ENCODE assay signal across 8 cellular contexts in genomic region chr20:41693136-41693979, GRCh38.
DNase-seq lines count a peak whose midpoint lies in the region; ATAC-seq and TF ChIP-seq lines count a peak whose summit lies in the region.

No MANE protein-coding gene starts in this region.

- H3K27me3 ChIP-seq in ascending aorta (no peaks in the 10 kb centered on the region), hepatocyte (no peaks in the 10 kb centered on the region), rectal smooth muscle tissue (ENCODE audit: control insufficient read depth, insufficient read depth, low read length) (no peaks in the 10 kb centered on the region), aorta (ENCODE audit: control insufficient read depth in 1 of 2, insufficient read depth in 2 of 2, low read length in 1 of 2) (no peaks in the 10 kb centered on the region)

- no peaks in the 10 kb centered on the region for H3K9me3 ChIP-seq in ascending aorta
- H3K9me3 ChIP-seq in hepatocyte (ENCODE audit: low read depth): no peaks in the 10 kb centered on the region
- H3K9me3 ChIP-seq in aorta (ENCODE audit: control insufficient read depth, low read length): no peaks in the 10 kb centered on the region

- WGBS in hepatocyte (ENCODE audit: low lambda C conversion rate, missing lambda C conversion rate): 2% methylated on average over 33 of the region's 33 CpGs
- 0 to 1% methylated on average over 33 of the region's 33 CpGs for WGBS in aorta, 2 donors

- peak overlapping the region; percentile 91 for H2AFZ ChIP-seq in hepatocyte

- H3K27ac ChIP-seq in ascending aorta (peak overlapping the region; percentile 82 to 93), hepatocyte (peak overlapping the region; percentile 89), rectal smooth muscle tissue (ENCODE audit: low read depth, low read length) (peak overlapping the region; percentile 94), aorta (ENCODE audit: low read depth in 1 of 2, low read length in 2 of 2) (peak overlapping the region; percentile 71 to 83)

- peak overlapping the region; percentile 86 for H3K4me2 ChIP-seq in hepatocyte

- peak overlapping the region; percentile 84 for H3K4me3 Mint-ChIP-seq in T-helper 1 cell treated with Interleukin-12 subunit alpha and Interleukin-12 subunit beta and Interleukin-4 antibody, amounts not matched to agents 30 μg/mL and 1 μg/mL, for 36 hours

- peak; percentile 88 for ATAC-seq in HG02852 (IDR thresholded peaks at IDR 0.05; ENCODE audit: unreplicated experiment)
- ATAC-seq in aorta (ENCODE audit: low FRiP score): peak; percentile 95

- peaks cover 3% of the 10 kb centered on the region for H3K27me3 Mint-ChIP-seq in T-helper 1 cell treated with Interleukin-12 subunit alpha and Interleukin-12 subunit beta and Interleukin-4 antibody, amounts not matched to agents 30 μg/mL and 1 μg/mL, for 36 hours (ENCODE audit: low read depth)

- H3K36me3 Mint-ChIP-seq in T-helper 1 cell treated with Interleukin-12 subunit alpha and Interleukin-12 subunit beta and Interleukin-4 antibody, amounts not matched to agents 30 μg/mL and 1 μg/mL, for 36 hours (ENCODE audit: low read depth): peaks cover 1% of the 10 kb centered on the region

- no peaks in the 10 kb centered on the region for H3K9me2 ChIP-seq in hepatocyte (replicated peaks; ENCODE audit: insufficient read depth)

- no peaks in the 10 kb centered on the region for H3K79me2 ChIP-seq in hepatocyte

- no peaks in the 10 kb centered on the region for H4K20me1 ChIP-seq in hepatocyte (ENCODE audit: insufficient read depth, poor library complexity, severe bottlenecking)

- H3K36me3 ChIP-seq in ascending aorta (no peaks in the 10 kb centered on the region), hepatocyte (replicated peaks; ENCODE audit: insufficient read depth, low read depth) (no peaks in the 10 kb centered on the region), rectal smooth muscle tissue (ENCODE audit: control insufficient read depth, insufficient read depth, low read length) (no peaks in the 10 kb centered on the region), aorta (ENCODE audit: control insufficient read depth in 1 of 2, insufficient read depth in 2 of 2, low read length in 1 of 2) (no peaks in the 10 kb centered on the region)

- peak overlapping the region; percentile 65 to 76 for H3K4me3 ChIP-seq in ascending aorta
- peak overlapping the region; percentile 71 for H3K4me3 ChIP-seq in hepatocyte
- H3K4me3 ChIP-seq in rectal smooth muscle tissue (ENCODE audit: low read length): peak overlapping the region; percentile 69
- peak overlapping the region; percentile 79 to 89 for H3K4me3 ChIP-seq in aorta (ENCODE audit: low read length in 2 of 2)

- peak; percentile 65 for DNase-seq in GM13977 (ENCODE audit: low spot score)
- DNase-seq in NCI-H146 (lab: John Stamatoyannopoulos, UW): peak; percentile 96
- DNase-seq in ascending aorta (ENCODE audit: low spot score in 2 of 2): peak; percentile 38 to 88
- peak; percentile 90 for DNase-seq in hepatocyte (ENCODE audit: low spot score)
- DNase-seq in aorta: peak; percentile 86 to 90

- no peaks in the 10 kb centered on the region for H3K9me3 Mint-ChIP-seq in T-helper 1 cell treated with Interleukin-12 subunit alpha and Interleukin-12 subunit beta and Interleukin-4 antibody, amounts not matched to agents 30 μg/mL and 1 μg/mL, for 36 hours

- peak; percentile 29 for TF ChIP-seq CTCF in GM13977 (IDR thresholded peaks at IDR 0.05; ENCODE audit: extremely low read depth, insufficient read depth, missing control alignments)
- TF ChIP-seq CTCF in ascending aorta (IDR thresholded peaks at IDR 0.05): peak; percentile 34 to 55 (median 53)
- TF ChIP-seq CTCF in hepatocyte (IDR thresholded peaks at IDR 0.05; ENCODE audit: poor library complexity): peak; percentile 81

- H3K4me1 ChIP-seq in ascending aorta (peaks cover 0 to 5% of the 10 kb centered on the region in 2 donors), hepatocyte (ENCODE audit: insufficient read depth) (peaks cover 8% of the 10 kb centered on the region), rectal smooth muscle tissue (ENCODE audit: control insufficient read depth, insufficient read depth, low read length) (no peaks in the 10 kb centered on the region), aorta (ENCODE audit: control insufficient read depth in 1 of 2, insufficient read depth in 2 of 2, low read length in 2 of 2) (no peaks in the 10 kb centered on the region)

- in situ Hi-C loops in GM13977 (cut with MboI; ENCODE audit: low pct_unique_long_range_greater_than_20kb, low sequenced_read_pairs, unreplicated experiment): no loop called here

- peak overlapping the region; percentile 71 for H3K9ac ChIP-seq in rectal smooth muscle tissue (ENCODE audit: low read length)

- peak overlapping the region; percentile 82 for H3K27ac Mint-ChIP-seq in T-helper 1 cell treated with Interleukin-12 subunit alpha and Interleukin-12 subunit beta and Interleukin-4 antibody, amounts not matched to agents 30 μg/mL and 1 μg/mL, for 36 hours

- intact Hi-C loops in ascending aorta (cut with DNase I) (loop anchor here (2.0 to 10.0 kb wide), 5 partner anchors 61 to 1399 kb away; partner anchors contain the start of genes CHD6 and TOP1), aorta (cut with DNase I) (loop anchor here (5.0 to 10.0 kb wide), 3 partner anchors 56 to 219 kb away; no protein-coding TSS in a partner anchor)

- peaks cover 19% of the 10 kb centered on the region for H3K4me1 Mint-ChIP-seq in T-helper 1 cell treated with Interleukin-12 subunit alpha and Interleukin-12 subunit beta and Interleukin-4 antibody, amounts not matched to agents 30 μg/mL and 1 μg/mL, for 36 hours (ENCODE audit: low read depth)

Comparison
In these comparisons a context has a peak if more than half of its experiments do, and no peak if none do; other contexts are left out.
1. Peak in every context shown above with its lines: DNase-seq, ATAC-seq, H3K4me3 ChIP-seq and H3K27ac ChIP-seq.
2. CTCF ChIP-seq: peak in every context shown above with its lines; median percentile 81 in hepatocyte; 53 in ascending aorta; 29 in GM13977.